Comparison of ENCODE assay signal across 1 cellular context in genomic region chr12:47809518-47809917, GRCh38.
A peak's percentile ranks its signal among the peaks of the same experiment; 100 is the strongest.
TF ChIP-seq lines count a peak whose summit lies in the region.

No MANE protein-coding gene starts in this region.

TF ChIP-seq in HEK293, 187 proteins besides CTCF, POLR2A, EP300 and RAD21 (continued from another document):
- TF ChIP-seq SCRT2 (tag by site-specific recombination; IDR thresholded peaks at IDR 0.05) (peak; percentile 26; the same call in 1 of the 2 replicates), WT1 (tag by site-specific recombination; IDR thresholded peaks at IDR 0.05) (peak; percentile 40; the same call in 1 of the 2 replicates), ZBTB17 (tag by site-specific recombination; IDR thresholded peaks at IDR 0.05) (peak; percentile 85)
